In the genomic region with DNA sequence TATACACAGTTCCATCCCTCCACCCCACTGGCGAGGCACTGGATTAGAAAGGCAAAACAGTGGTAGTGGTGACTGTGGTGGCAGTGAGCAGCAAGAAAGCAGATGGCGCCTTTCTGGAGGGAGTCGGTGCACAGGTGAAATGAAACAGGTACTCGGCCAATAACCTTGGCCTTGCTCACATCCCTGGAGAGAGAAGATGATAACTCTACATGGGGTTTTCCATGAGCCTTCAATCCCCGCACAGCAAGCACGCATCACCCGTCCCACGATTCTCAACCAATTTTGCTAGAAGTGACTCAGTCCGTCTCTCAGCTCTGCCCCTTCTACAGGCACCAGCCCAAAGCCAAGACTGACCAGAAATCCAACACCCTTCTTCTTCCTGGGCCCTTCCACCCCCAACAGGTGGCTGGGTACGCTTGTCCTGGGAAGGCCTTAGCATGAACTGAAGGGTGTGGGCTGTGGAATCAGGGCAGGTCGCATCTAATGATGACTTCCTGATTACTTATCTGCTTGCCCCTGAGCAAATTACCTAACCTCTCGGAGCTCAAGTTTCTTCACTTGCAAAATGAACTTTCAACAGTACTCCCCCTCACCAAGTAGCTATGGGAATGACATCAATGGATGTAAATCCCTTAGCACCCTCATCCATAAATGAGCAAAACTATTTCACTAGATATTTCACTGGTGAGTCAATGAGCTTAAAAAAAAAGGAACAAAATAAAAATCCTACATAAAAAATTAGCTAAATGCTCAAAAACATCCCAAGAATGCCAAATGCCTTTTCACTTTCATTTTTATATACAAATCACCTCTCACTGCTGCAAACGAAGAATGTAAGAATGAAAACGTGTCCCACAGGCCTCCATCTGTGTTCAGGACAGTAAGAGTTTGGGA, we compare ENCODE assay signal across 8 cellular contexts. TPM values are rescaled to one million over a fixed set of nuclear protein-coding genes. Genes with fewer than 3 reads are reported as not detected.
A peak's percentile ranks its signal among the peaks of the same experiment; 100 is the strongest.
DNase-seq lines count a peak whose midpoint lies in the region; ATAC-seq, FAIRE-seq and TF ChIP-seq lines count a peak whose summit lies in the region.

No MANE protein-coding gene starts in this region.

- TF ChIP-seq CTCF in ovary (IDR thresholded peaks at IDR 0.05): no peak

- TF ChIP-seq EP300 in ovary (IDR thresholded peaks at IDR 0.05): no peak

- no peaks in the 10 kb centered on the region for H3K9me3 Mint-ChIP-seq in T-cell
- H3K9me3 Mint-ChIP-seq in effector memory CD8-positive, alpha-beta T cell: no peaks in the 10 kb centered on the region

- H3K36me3 ChIP-seq in ovary: no peaks in the 10 kb centered on the region

- ATAC-seq in HG02642 (IDR thresholded peaks at IDR 0.05; ENCODE audit: poor library complexity, unreplicated experiment): peak; percentile 30
- ATAC-seq in T-cell (replicated peaks in 1 of 4): peak; percentile 34 to 50 (median 38)
- ATAC-seq in effector memory CD8-positive, alpha-beta T cell (replicated peaks): peak; percentile 20
- no peak for ATAC-seq in HG03565 (IDR thresholded peaks at IDR 0.05; ENCODE audit: unreplicated experiment)

- no peak for DNase-seq in GM12891 (ENCODE audit: insufficient read length, low spot score)
- DNase-seq in T-cell: peak in 5 of 34 experiments; percentile 11 to 38 (median 27)
- peak in 2 of 3 experiments; percentile 14 to 35 for DNase-seq in effector memory CD8-positive, alpha-beta T cell
- no peak for DNase-seq in ovary
- DNase-seq in NCI-H748 (lab: John Stamatoyannopoulos, UW; ENCODE audit: unreplicated experiment): no peak

- peak overlapping the region in 17 of 21 experiments; percentile 6 to 86 (median 70) for H3K27ac ChIP-seq in skin epidermis
- H3K27ac ChIP-seq in ovary: no peak overlapping the region

- FAIRE-seq in GM12891 (lab: Jason Lieb, UNC): peak; percentile 50

- WGBS in ovary, 3 donors: 63 to 70% (median 68%) methylated on average over 14 of the region's 14 CpGs

- POLR2A ChIA-PET in T-cell (lab: Charles Lee): interaction anchor here (0.7 to 1.4 kb wide), 8 partner anchors 10 to 40 kb away, joined by 3 to 8 read pairs (median 3); no protein-coding TSS in a partner anchor

- no peaks in the 10 kb centered on the region for H3K9me3 ChIP-seq in ovary

- CTCF ChIA-PET in T-cell (lab: Charles Lee): interaction anchor here (0.5 to 2.9 kb wide), 13 partner anchors 9 to 221 kb away, joined by 3 to 16 read pairs (median 4); no protein-coding TSS in a partner anchor

- H3K4me3 ChIP-seq in skin epidermis (no peak overlapping the region), ovary (no peak overlapping the region)

- peaks cover 19% of the 10 kb centered on the region for H3K36me3 Mint-ChIP-seq in T-cell
- H3K36me3 Mint-ChIP-seq in effector memory CD8-positive, alpha-beta T cell (ENCODE audit: insufficient read depth): peaks cover 39% of the 10 kb centered on the region

- H3K27ac Mint-ChIP-seq in T-cell: peak overlapping the region; percentile 96 to 98
- H3K27ac Mint-ChIP-seq in effector memory CD8-positive, alpha-beta T cell: peak overlapping the region; percentile 93 to 98

- H3K4me1 Mint-ChIP-seq in T-cell: peaks cover 79 to 86% (median 85%) of the 10 kb centered on the region in 3 donors
- peaks cover 53 to 73% of the 10 kb centered on the region in 2 donors for H3K4me1 Mint-ChIP-seq in effector memory CD8-positive, alpha-beta T cell (ENCODE audit: low read depth in 2 of 2)

- H3K27me3 ChIP-seq in ovary: no peaks in the 10 kb centered on the region

- intact Hi-C loops in ovary (cut with DNase I): no loop called here

- peak overlapping the region; percentile 62 to 75 (median 74) for H3K4me3 Mint-ChIP-seq in T-cell
- H3K4me3 Mint-ChIP-seq in effector memory CD8-positive, alpha-beta T cell: peak overlapping the region; percentile 79 to 82

- no peaks in the 10 kb centered on the region for H3K27me3 Mint-ChIP-seq in T-cell
- no peaks in the 10 kb centered on the region for H3K27me3 Mint-ChIP-seq in effector memory CD8-positive, alpha-beta T cell

- peaks cover 8% of the 10 kb centered on the region for H3K4me1 ChIP-seq in ovary (ENCODE audit: insufficient read depth)

- TF ChIP-seq POLR2A in GM12891 (IDR thresholded peaks at IDR 0.05; ENCODE audit: low read depth, low read length) (no peak; the same call in 1 of the 2 replicates), ovary (IDR thresholded peaks at IDR 0.05) (no peak)

TF ChIP-seq in GM12891, 5 proteins besides CTCF, POLR2A, EP300 and RAD21:
- TF ChIP-seq SPI1 (IDR thresholded peaks at IDR 0.05; ENCODE audit: low read depth, low read length) (0 out of 2 replicates have a peak, but pooled peaks have one; percentile 16), POLR2AphosphoS5 (IDR thresholded peaks at IDR 0.05; ENCODE audit: low read depth, low read length) (no peak)

RNA-seq across cellular contexts. Expression of a gene that starts 18.0 kb away (rescaled TPM):
- 96.3 TPM for polyA plus RNA-seq in GM12891 (2012; ENCODE audit: low read depth, missing spikeins)
- total RNA-seq in T-cell (100 to 1,000 TPM; 355 to 403 (median 391) TPM), ovary (10 to 100 TPM; 35.8 to 98.2 (median 65.0) TPM)
- polyA plus RNA-seq in ovary: 10 to 100 TPM; 30.3 to 87.0 TPM

Comparison
In these comparisons a context has a peak if more than half of its experiments do, and no peak if none do; other contexts are left out.
1. DNase-seq: peak in effector memory CD8-positive, alpha-beta T cell (2 of 3); none in GM12891 (single experiment), ovary (0 of 5) and NCI-H748 (single experiment).
2. H3K27ac ChIP-seq: peak in skin epidermis (17 of 21); none in ovary (0 of 2).